8 cellular contexts compared by ENCODE assay signal in the genomic region with DNA sequence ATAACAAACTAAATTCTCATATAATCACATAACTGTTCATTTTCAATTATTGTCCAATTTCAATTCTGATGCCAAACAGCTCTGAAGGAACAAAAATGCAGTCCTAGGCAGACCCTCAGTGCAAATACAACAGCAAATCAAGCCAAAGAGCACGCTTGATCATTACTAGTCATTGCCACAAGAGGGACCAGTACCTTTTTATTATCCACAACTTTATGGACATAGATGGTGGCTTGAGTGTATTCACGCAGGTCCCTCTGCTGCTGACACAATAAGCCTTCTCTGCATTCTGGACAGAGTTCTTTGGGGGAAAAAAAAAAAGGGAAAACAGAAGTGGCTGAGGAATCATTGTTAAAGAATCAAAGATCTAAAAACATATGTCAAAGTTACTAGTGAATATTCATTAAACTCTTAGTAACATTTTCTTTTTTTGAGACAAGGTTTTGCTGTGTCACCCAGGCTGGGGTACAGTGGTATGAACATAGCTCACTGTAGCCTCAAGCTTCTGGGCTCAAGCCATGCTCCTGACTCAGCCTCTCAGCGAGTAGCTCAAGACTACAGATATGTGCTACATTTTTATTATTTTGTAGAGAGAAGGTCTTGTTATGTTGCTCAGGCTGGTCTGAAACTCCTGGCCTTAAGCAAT. TPM values are rescaled to one million over a fixed set of nuclear protein-coding genes. Genes with fewer than 3 reads are reported as not detected.
DNase-seq lines count a peak whose midpoint lies in the region; ATAC-seq and TF ChIP-seq lines count a peak whose summit lies in the region.

No MANE protein-coding gene starts in this region.

- peak overlapping the region in 55 of 59 donors; percentile 19 to 96 (median 87) for H3K27ac ChIP-seq in dorsolateral prefrontal cortex
- no peak overlapping the region for H3K27ac ChIP-seq in ascending aorta

- DNase-seq in ACHN (peak; percentile 41), GM04503 (ENCODE audit: low read depth) (peak; percentile 63), NCI-H69 (lab: John Stamatoyannopoulos, UW) (peak; percentile 31), dorsolateral prefrontal cortex (peak in 1 of 10 donors; percentile 62), pons (ENCODE audit: low spot score) (peak; percentile 71), ascending aorta (ENCODE audit: low spot score in 2 of 2) (no peak)
- DNase-seq in activated CD8-positive, alpha-beta memory T cell treated with anti-CD3 and anti-CD28 coated beads, Interleukin-2, amount 50 U/mL, for 4 hours: no peak

- peaks cover 46 to 71% of the 10 kb centered on the region in 2 donors for H3K36me3 ChIP-seq in ascending aorta

- H3K4me3 ChIP-seq in dorsolateral prefrontal cortex (peak overlapping the region in 8 of 59 donors; percentile 8 to 55 (median 18)), ascending aorta (no peak overlapping the region)

- ATAC-seq in HG03460 (IDR thresholded peaks at IDR 0.05; ENCODE audit: unreplicated experiment): no peak

- no peaks in the 10 kb centered on the region for H3K27me3 ChIP-seq in dorsolateral prefrontal cortex
- H3K27me3 ChIP-seq in ascending aorta: no peaks in the 10 kb centered on the region

- intact Hi-C loops in dorsolateral prefrontal cortex (cut with DNase I): loop anchor here (5.0 to 10.0 kb wide), 2 partner anchors 79 to 261 kb away; a partner anchor contains a TSS
- intact Hi-C loops in ascending aorta (cut with DNase I): no loop called here

- in situ Hi-C loops in ACHN (cut with HindIII; ENCODE audit: low pct_ligation_motif_present, low pct_unique_long_range_greater_than_20kb, low sequenced_read_pairs): no loop called here

- no peaks in the 10 kb centered on the region for H3K4me1 ChIP-seq in ascending aorta

- TF ChIP-seq CTCF in dorsolateral prefrontal cortex (IDR thresholded peaks at IDR 0.05 in 54 of 56, conservative IDR thresholded peaks at IDR 0.05 in 2 of 56; ENCODE audit: low read depth in 1 of 56, partially characterized antibody in 56 of 56) (peak in 55 of 56 donors; percentile 27 to 67 (median 46)), ascending aorta (IDR thresholded peaks at IDR 0.05) (peak in 1 of 3 experiments; percentile 29)

- H3K9me3 ChIP-seq in ascending aorta: no peaks in the 10 kb centered on the region

RNA-seq across cellular contexts. Expression of a gene that starts 34.3 kb away (rescaled TPM):
- total RNA-seq in dorsolateral prefrontal cortex (100 to 1,000 TPM; 108 to 286 (median 187) TPM), ascending aorta (0.64 TPM)

Comparison
In these comparisons a context has a peak if more than half of its experiments do, and no peak if none do; other contexts are left out.
1. DNase-seq: peak in ACHN (single experiment), GM04503 (single experiment), NCI-H69 (single experiment) and pons (single experiment); none in ascending aorta (0 of 2) and activated CD8-positive, alpha-beta memory T cell treated with anti-CD3 and anti-CD28 coated beads, Interleukin-2, amount 50 U/mL, for 4 hours (single experiment).
2. H3K27ac ChIP-seq: peak in dorsolateral prefrontal cortex (55 of 59); none in ascending aorta (0 of 2).
3. RNA of a gene that starts 34.3 kb away (total RNA-seq): 108 to 286 TPM in dorsolateral prefrontal cortex; 0.64 TPM in ascending aorta (single experiment); every median in the first group is over 10 times any median in the second.